ENCODE assay signal across 17 cellular contexts in the genomic region with DNA sequence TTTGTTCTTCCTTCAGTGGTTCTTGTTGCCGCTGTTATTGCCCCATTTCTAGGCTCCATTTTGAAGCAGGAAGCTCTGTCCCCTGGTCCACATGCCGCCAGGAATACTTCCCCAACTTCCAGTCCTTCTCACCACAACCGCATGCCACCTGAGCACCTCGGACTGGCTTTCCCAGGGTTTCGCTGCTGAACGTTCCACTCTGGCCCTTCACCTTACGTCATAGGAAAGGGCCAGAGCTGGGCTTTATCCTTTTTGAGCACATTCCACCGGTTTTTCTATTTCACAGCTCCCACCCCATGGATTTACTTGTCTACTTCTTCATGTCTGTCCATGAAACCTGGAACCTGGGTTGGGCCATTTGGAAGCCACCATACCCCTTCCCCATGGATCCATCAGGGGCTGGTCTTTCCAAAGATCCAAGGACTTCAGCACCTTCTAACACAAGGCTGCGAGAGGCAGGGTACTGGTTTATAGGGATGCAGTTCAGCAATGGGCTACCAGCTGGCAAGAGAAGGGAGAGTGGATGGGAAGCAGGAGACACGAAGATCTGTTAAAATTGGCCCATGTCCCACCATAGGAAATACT.
DNase-seq lines count a peak whose midpoint lies in the region; ATAC-seq and TF ChIP-seq lines count a peak whose summit lies in the region.
"Had no signal": no experiment of that assay in that cellular context is flagged by ENCODE, and none has a peak within 500 bp of the region (broad histone marks: within the 10 kb centered on the region; RNA-seq: fewer than 3 reads in every experiment).

No MANE protein-coding gene starts in this region.

- H3K9me3 Mint-ChIP-seq in nephron: no peaks in the 10 kb centered on the region
- H3K9me3 Mint-ChIP-seq: CD4-positive, alpha-beta T cell had no signal

- H2BK12ac ChIP-seq in trophoblast cell (ENCODE audit: low read length): peak overlapping the region; percentile 66

- peaks cover 10% of the 10 kb centered on the region for H3K79me1 ChIP-seq in trophoblast cell (ENCODE audit: low read length)

- peaks cover 90% of the 10 kb centered on the region for H3K4me1 Mint-ChIP-seq in nephron

- H3K27ac ChIP-seq in right atrium auricular region (no peak overlapping the region), trophoblast cell (ENCODE audit: low read depth, low read length) (no peak overlapping the region)
- H3K27ac ChIP-seq: 22Rv1, C4-2B had no signal

- no peak overlapping the region for H3K18ac ChIP-seq in trophoblast cell (ENCODE audit: low read length)

- no peaks in the 10 kb centered on the region for H3K36me3 Mint-ChIP-seq in nephron (ENCODE audit: low read depth)

- intact Hi-C loops in cardiac septum (cut with DNase I): no loop called here

- WGBS in trophoblast cell (ENCODE audit: extremely low coverage, insufficient coverage, insufficient read length): no CpG with 5 or more reads among the region's 10 CpGs

- peak overlapping the region; percentile 31 for H3K14ac ChIP-seq in trophoblast cell (ENCODE audit: low read length)

- peak overlapping the region; percentile 46 for H4K91ac ChIP-seq in trophoblast cell (ENCODE audit: low read depth, low read length)

- H2AK5ac ChIP-seq in trophoblast cell (ENCODE audit: low read length): peak overlapping the region; percentile 50

- H4K8ac ChIP-seq in trophoblast cell (ENCODE audit: low read depth, low read length): no peak overlapping the region

- DNase-seq in right atrium auricular region (ENCODE audit: low spot score) (peak; percentile 40), cardiac septum (ENCODE audit: low spot score) (no peak), trophoblast cell (no peak)
- DNase-seq: AML-193; Caco-2; CD4-positive, alpha-beta T cell; GOT3; IMR-90 had no signal

- no peak overlapping the region for H2BK120ac ChIP-seq in trophoblast cell (ENCODE audit: insufficient read depth, low read length, poor library complexity)

- H2AFZ ChIP-seq in trophoblast cell (ENCODE audit: insufficient read depth, low read length, poor library complexity): no peak overlapping the region

- no peaks in the 10 kb centered on the region for H3K27me3 ChIP-seq in right atrium auricular region
- H3K27me3 ChIP-seq in trophoblast cell (ENCODE audit: insufficient read depth, low read length): no peaks in the 10 kb centered on the region

- no peaks in the 10 kb centered on the region for H3K36me3 ChIP-seq in right atrium auricular region
- no peaks in the 10 kb centered on the region for H3K36me3 ChIP-seq in trophoblast cell (ENCODE audit: control insufficient read depth in 1 of 2, insufficient read depth in 2 of 2, low read length in 2 of 2)
- H3K36me3 ChIP-seq: HAP-1 had no signal

- no peak overlapping the region for H2BK5ac ChIP-seq in trophoblast cell (ENCODE audit: low read depth, low read length, poor library complexity)

- ATAC-seq in HG03469 (IDR thresholded peaks at IDR 0.05; ENCODE audit: unreplicated experiment) (no peak), GM19463 (IDR thresholded peaks at IDR 0.05; ENCODE audit: unreplicated experiment) (no peak), HG02973 (IDR thresholded peaks at IDR 0.05; ENCODE audit: unreplicated experiment) (no peak)
- ATAC-seq: A549, K562 had no signal

- no peaks in the 10 kb centered on the region for H3K79me2 ChIP-seq in trophoblast cell (ENCODE audit: control insufficient read depth, insufficient read depth, low read length, poor library complexity)

- H3K4ac ChIP-seq in trophoblast cell (ENCODE audit: low read depth, low read length): no peak overlapping the region

- H3K4me3 ChIP-seq in right atrium auricular region (no peak overlapping the region), trophoblast cell (ENCODE audit: low read depth, low read length) (no peak overlapping the region)
- H3K4me3 ChIP-seq: A549, HAP-1, K562 had no signal

- no peak overlapping the region for H3K4me3 Mint-ChIP-seq in nephron
- H3K4me3 Mint-ChIP-seq: CD4-positive, alpha-beta T cell had no signal

- H3K4me2 ChIP-seq in trophoblast cell (ENCODE audit: low read length): no peak overlapping the region
- H3K4me2 ChIP-seq: A549 had no signal

- TF ChIP-seq CTCF in right atrium auricular region (IDR thresholded peaks at IDR 0.05) (no peak), nephron (IDR thresholded peaks at IDR 0.05; ENCODE audit: unreplicated experiment in 3 of 3) (no peak)

- H3K4me1 ChIP-seq in right atrium auricular region: peaks cover 0 to 20% of the 10 kb centered on the region in 2 donors
- H3K4me1 ChIP-seq in trophoblast cell (ENCODE audit: control insufficient read depth in 1 of 2, insufficient read depth in 2 of 2, low read length in 2 of 2): peaks cover 12% of the 10 kb centered on the region in 2 experiments
- H3K4me1 ChIP-seq: Caco-2, HAP-1 had no signal

- H3K9ac ChIP-seq in trophoblast cell (ENCODE audit: low read length): no peak overlapping the region

- no peak overlapping the region for H3K23ac ChIP-seq in trophoblast cell (ENCODE audit: low read length)

- H3K27me3 Mint-ChIP-seq in nephron (ENCODE audit: low read depth): peaks cover 3% of the 10 kb centered on the region
- H3K27me3 Mint-ChIP-seq: CD4-positive, alpha-beta T cell had no signal

- H3K9me3 ChIP-seq in right atrium auricular region: no peaks in the 10 kb centered on the region
- peaks cover 2% of the 10 kb centered on the region for H3K9me3 ChIP-seq in trophoblast cell (ENCODE audit: insufficient read depth, low read depth, low read length)
- H3K9me3 ChIP-seq: A549, Caco-2, HAP-1 had no signal

- no peak overlapping the region for H4K12ac ChIP-seq in trophoblast cell (ENCODE audit: low read depth, low read length)

- peak overlapping the region in 2 of 3 experiments; percentile 93 to 95 for H3K27ac Mint-ChIP-seq in nephron
- H3K27ac Mint-ChIP-seq: CD4-positive, alpha-beta T cell had no signal
